Comparison of ENCODE assay signal across 8 cellular contexts in genomic region chr12:5251092-5251491, GRCh38.
"Had no signal": no experiment of that assay in that cellular context is flagged by ENCODE, and none has a peak within 500 bp of the region (broad histone marks: within the 10 kb centered on the region; RNA-seq: fewer than 3 reads in every experiment).

No MANE protein-coding gene starts in this region.

- H3K4me3 Mint-ChIP-seq: HFFc6 had no signal

- H3K27ac ChIP-seq: GM23248 had no signal

- H3K36me3 ChIP-seq: HAP-1 had no signal

- H3K9ac ChIP-seq: GM23248 had no signal

- H3K4me1 ChIP-seq: HAP-1 had no signal

- H3K4me3 ChIP-seq: GM23248, HAP-1, K562 had no signal

- DNase-seq: GM23248, GOT3, H7, HFFc6, IMR-90 had no signal

- H3K9me3 ChIP-seq: HAP-1 had no signal

- ATAC-seq: HCT116, K562 had no signal

- H3K9me3 Mint-ChIP-seq: HFFc6 had no signal
